ENCODE assay signal across 1 cellular context in the genomic region with DNA sequence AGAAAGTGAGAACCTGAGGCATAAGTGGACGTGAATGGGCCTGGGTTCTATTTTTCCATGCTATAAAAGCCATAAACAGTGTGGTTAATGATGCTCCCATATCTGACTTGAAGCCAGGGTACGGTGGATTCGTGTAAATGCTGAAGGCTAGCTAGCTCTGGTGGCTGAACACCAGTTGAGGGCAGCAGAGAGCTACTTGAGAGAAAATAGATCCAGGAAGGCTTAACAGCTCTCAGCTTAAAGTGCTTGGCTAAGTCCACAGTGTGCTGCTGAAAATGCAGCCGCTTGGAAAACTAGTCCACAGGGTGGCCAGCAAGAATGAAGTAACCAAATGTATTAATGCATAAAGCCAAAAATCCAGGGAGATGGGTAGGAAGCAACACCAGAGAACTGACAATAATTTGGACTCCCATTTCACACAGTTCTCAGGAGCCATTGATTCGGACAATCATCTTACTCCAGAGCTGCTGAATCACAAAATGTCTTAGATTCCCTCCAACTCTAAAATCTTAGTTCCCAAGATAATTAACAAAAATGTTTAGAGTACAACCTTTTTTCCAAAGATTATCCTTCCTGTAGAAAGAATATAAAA.
A peak's percentile ranks its signal among the peaks of the same experiment; 100 is the strongest.
TF ChIP-seq lines count a peak whose summit lies in the region.

No MANE protein-coding gene starts in this region.

TF ChIP-seq in K562, 482 proteins besides CTCF, POLR2A, EP300 and RAD21 (continued from another document):
- TF ChIP-seq, protein P1, sequence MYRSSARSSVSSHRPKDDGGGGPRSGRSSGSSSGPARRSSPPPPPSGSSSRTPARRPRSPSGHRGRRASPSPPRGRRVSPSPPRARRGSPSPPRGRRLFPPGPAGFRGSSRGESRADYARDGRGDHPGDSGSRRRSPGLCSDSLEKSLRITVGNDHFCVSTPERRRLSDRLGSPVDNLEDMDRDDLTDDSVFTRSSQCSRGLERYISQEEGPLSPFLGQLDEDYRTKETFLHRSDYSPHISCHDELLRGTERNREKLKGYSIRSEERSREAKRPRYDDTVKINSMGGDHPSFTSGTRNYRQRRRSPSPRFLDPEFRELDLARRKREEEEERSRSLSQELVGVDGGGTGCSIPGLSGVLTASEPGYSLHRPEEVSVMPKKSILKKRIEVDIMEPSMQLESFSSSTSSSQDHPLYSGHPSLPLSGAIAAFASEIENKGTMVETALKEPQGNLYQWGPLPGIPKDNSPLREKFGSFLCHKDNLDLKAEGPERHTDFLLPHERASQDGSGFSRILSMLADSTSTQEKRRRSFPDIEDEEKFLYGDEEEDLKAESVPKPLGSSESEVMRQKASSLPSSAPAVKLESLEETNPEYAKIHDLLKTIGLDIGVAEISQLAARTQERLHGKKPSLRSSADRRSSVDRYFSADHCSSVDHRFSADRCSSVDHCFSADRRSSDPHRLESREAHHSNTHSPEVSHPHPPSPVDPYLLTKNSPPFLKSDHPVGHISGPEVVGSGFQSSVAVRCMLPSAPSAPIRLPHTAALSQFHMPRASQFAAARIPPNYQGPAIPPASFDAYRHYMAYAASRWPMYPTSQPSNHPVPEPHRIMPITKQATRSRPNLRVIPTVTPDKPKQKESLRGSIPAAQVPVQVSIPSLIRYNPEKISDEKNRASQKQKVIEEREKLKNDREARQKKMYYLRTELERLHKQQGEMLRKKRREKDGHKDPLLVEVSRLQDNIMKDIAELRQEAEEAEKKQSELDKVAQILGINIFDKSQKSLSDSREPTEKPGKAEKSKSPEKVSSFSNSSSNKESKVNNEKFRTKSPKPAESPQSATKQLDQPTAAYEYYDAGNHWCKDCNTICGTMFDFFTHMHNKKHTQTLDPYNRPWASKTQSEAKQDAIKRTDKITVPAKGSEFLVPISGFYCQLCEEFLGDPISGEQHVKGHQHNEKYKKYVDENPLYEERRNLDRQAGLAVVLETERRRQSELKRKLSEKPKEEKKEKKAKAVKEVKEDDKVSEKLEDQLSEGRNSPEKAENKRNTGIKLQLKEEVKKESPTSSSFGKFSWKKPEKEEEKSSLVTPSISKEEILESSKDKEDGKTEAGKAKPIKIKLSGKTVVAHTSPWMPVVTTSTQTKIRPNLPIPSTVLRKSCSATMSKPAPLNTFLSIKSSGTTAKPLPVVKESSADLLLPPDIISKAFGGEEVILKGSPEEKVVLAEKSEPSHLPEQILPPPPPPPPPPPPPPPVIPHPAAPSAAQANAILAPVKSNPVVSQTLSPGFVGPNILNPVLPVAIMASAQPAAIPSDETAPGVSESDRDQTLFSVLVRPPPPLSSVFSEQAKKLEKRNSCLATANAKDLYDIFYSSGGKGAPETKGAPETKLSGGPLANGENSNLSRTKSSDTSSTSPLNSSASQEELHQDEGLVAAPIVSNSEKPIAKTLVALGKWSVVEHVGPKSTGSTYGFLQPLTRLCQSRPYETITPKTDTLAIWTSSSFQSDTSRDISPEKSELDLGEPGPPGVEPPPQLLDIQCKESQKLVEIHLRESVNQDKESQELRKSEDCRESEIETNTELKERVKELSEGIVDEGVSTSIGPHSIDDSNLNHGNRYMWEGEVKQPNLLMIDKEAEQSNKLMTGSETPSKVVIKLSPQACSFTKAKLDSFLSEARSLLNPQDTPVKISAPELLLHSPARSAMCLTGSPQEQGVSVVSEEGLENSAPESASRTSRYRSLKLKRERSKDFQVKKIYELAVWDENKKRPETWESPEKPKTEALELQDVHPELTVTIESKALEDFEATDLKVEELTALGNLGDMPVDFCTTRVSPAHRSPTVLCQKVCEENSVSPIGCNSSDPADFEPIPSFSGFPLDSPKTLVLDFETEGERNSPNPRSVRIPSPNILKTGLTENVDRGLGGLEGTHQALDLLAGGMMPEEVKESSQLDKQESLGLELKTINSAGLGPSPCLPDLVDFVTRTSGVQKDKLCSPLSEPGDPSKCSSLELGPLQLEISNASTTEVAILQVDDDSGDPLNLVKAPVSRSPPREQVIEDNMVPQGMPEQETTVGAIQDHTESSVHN (IDR thresholded peaks at IDR 0.05; ENCODE audit: borderline replicate concordance in 1 of 2, low read depth in 1 of 2), result no peak
- TF ChIP-seq NFIC (IDR thresholded peaks at IDR 0.05) (no peak), POLR2G (IDR thresholded peaks at IDR 0.05; ENCODE audit: low read depth, low read length) (no peak), ZNF384 (IDR thresholded peaks at IDR 0.05; ENCODE audit: low read depth, low read length) (no peak), HDAC3 (IDR thresholded peaks at IDR 0.05; ENCODE audit: borderline replicate concordance, partially characterized antibody) (no peak), STAG1 (CRISPR knock-in tag; IDR thresholded peaks at IDR 0.05; ENCODE audit: borderline replicate concordance) (peak; percentile 43; the same call in 1 of the 2 replicates), KLF16 (IDR thresholded peaks at IDR 0.05) (0 out of 2 replicates have a peak, but pooled peaks have one; percentile 7), MTA3 (IDR thresholded peaks at IDR 0.05; ENCODE audit: borderline replicate concordance) (no peak), BRF1 (IDR thresholded peaks at IDR 0.05; ENCODE audit: borderline replicate concordance, extremely low read depth, insufficient read length) (no peak)
- TF ChIP-seq, protein P2, sequence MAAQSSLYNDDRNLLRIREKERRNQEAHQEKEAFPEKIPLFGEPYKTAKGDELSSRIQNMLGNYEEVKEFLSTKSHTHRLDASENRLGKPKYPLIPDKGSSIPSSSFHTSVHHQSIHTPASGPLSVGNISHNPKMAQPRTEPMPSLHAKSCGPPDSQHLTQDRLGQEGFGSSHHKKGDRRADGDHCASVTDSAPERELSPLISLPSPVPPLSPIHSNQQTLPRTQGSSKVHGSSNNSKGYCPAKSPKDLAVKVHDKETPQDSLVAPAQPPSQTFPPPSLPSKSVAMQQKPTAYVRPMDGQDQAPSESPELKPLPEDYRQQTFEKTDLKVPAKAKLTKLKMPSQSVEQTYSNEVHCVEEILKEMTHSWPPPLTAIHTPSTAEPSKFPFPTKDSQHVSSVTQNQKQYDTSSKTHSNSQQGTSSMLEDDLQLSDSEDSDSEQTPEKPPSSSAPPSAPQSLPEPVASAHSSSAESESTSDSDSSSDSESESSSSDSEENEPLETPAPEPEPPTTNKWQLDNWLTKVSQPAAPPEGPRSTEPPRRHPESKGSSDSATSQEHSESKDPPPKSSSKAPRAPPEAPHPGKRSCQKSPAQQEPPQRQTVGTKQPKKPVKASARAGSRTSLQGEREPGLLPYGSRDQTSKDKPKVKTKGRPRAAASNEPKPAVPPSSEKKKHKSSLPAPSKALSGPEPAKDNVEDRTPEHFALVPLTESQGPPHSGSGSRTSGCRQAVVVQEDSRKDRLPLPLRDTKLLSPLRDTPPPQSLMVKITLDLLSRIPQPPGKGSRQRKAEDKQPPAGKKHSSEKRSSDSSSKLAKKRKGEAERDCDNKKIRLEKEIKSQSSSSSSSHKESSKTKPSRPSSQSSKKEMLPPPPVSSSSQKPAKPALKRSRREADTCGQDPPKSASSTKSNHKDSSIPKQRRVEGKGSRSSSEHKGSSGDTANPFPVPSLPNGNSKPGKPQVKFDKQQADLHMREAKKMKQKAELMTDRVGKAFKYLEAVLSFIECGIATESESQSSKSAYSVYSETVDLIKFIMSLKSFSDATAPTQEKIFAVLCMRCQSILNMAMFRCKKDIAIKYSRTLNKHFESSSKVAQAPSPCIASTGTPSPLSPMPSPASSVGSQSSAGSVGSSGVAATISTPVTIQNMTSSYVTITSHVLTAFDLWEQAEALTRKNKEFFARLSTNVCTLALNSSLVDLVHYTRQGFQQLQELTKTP (IDR thresholded peaks at IDR 0.05; ENCODE audit: low read depth in 1 of 2, partially characterized antibody in 2 of 2), result no peak
- TF ChIP-seq, protein P3, sequence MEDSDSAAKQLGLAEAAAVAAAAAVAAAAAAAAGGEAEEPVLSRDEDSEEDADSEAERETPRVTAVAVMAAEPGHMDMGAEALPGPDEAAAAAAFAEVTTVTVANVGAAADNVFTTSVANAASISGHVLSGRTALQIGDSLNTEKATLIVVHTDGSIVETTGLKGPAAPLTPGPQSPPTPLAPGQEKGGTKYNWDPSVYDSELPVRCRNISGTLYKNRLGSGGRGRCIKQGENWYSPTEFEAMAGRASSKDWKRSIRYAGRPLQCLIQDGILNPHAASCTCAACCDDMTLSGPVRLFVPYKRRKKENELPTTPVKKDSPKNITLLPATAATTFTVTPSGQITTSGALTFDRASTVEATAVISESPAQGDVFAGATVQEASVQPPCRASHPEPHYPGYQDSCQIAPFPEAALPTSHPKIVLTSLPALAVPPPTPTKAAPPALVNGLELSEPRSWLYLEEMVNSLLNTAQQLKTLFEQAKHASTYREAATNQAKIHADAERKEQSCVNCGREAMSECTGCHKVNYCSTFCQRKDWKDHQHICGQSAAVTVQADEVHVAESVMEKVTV (CRISPR knock-in tag; IDR thresholded peaks at IDR 0.05), result peak; percentile 19; the same call in 1 of the 2 replicates
TF ChIP-seq in K562: peak in this region for 4.
